ENCODE assay signal across 8 cellular contexts in genomic region chr13:61756031-61756430, GRCh38.
"Had no signal": no experiment of that assay in that cellular context is flagged by ENCODE, and none has a peak within 500 bp of the region (broad histone marks: within the 10 kb centered on the region; RNA-seq: fewer than 3 reads in every experiment).

No MANE protein-coding gene starts in this region.

- H3K27ac ChIP-seq: GM23248 had no signal

- H3K4me3 ChIP-seq: GM23248, GM23338, HAP-1 had no signal

- DNase-seq: GM23248, GOT3, H7, H9, HCEC 1CT, HFFc6 had no signal

- H3K9ac ChIP-seq: GM23248 had no signal

- H3K4me1 ChIP-seq: HAP-1 had no signal

- H3K9me3 ChIP-seq: HAP-1 had no signal

- H3K36me3 ChIP-seq: HAP-1 had no signal

- H2AFZ ChIP-seq: GM23248, GM23338 had no signal

- H3K4me2 ChIP-seq: GM23338 had no signal
